1 cellular context compared by ENCODE assay signal in genomic region chr3:25513642-25514266, GRCh38.
TF ChIP-seq lines count a peak whose summit lies in the region.

No MANE protein-coding gene starts in this region.

TF ChIP-seq in SK-N-SH, 30 proteins besides CTCF, POLR2A, EP300 and RAD21 (continued from another document):
- TF ChIP-seq FOXM1 (IDR thresholded peaks at IDR 0.05; ENCODE audit: low read depth) = no peak
